ENCODE assay signal across 8 cellular contexts in genomic region chr10:112565434-112566053, GRCh38.
A peak's percentile ranks its signal among the peaks of the same experiment; 100 is the strongest.
DNase-seq lines count a peak whose midpoint lies in the region; ATAC-seq, FAIRE-seq and TF ChIP-seq lines count a peak whose summit lies in the region.

No MANE protein-coding gene starts in this region.

- H3K4me3 ChIP-seq in brain microvascular endothelial cell (ENCODE audit: low read depth, low read length) (no peak overlapping the region), tibial artery (no peak overlapping the region)

- peak; percentile 70 for TF ChIP-seq CTCF in brain microvascular endothelial cell (IDR thresholded peaks at IDR 0.05; ENCODE audit: low read depth, low read length, missing control alignments)
- peak; percentile 65 to 68 for TF ChIP-seq CTCF in tibial artery (IDR thresholded peaks at IDR 0.05)

- ATAC-seq in HG03354 (IDR thresholded peaks at IDR 0.05; ENCODE audit: poor library complexity, severe bottlenecking, unreplicated experiment) (peak; percentile 62), HG02938 (IDR thresholded peaks at IDR 0.05; ENCODE audit: unreplicated experiment) (no peak)

- H3K4me1 ChIP-seq in tibial artery = peaks cover 0 to 5% (median 0%) of the 10 kb centered on the region in 4 donors

- H3K27ac ChIP-seq in brain microvascular endothelial cell (no peak overlapping the region), tibial artery (no peak overlapping the region)

- peak; percentile 78 for DNase-seq in DMS53 treated with DMSO at 0.1 percent for 48 hours (lab: John Stamatoyannopoulos, UW; ENCODE audit: unreplicated experiment)
- DNase-seq in NCI-H748 treated with DMSO at 0.1 percent for 48 hours (lab: John Stamatoyannopoulos, UW) = peak; percentile 33
- peak; percentile 85 for DNase-seq in brain microvascular endothelial cell
- peak in 1 of 2 donors; percentile 23 for DNase-seq in tibial artery
- DNase-seq in 8988T = no peak

- H3K36me3 ChIP-seq in brain microvascular endothelial cell (replicated peaks) (no peaks in the 10 kb centered on the region), tibial artery (no peaks in the 10 kb centered on the region)

- H3K27me3 ChIP-seq in brain microvascular endothelial cell (replicated peaks) (no peaks in the 10 kb centered on the region), tibial artery (no peaks in the 10 kb centered on the region)

- peak; percentile 97 for FAIRE-seq in islet of Langerhans (lab: Jason Lieb, UNC)

- intact Hi-C loops in tibial artery (cut with DNase I; ENCODE audit: low total_unique reads) = loop anchor here (10.0 kb wide), 2 partner anchors 559 to 819 kb away; no protein-coding TSS in a partner anchor

- in situ Hi-C loops in brain microvascular endothelial cell (cut with HindIII; ENCODE audit: low pct_ligation_motif_present, low sequenced_read_pairs) = no loop called here

- H3K9me3 ChIP-seq in tibial artery = no peaks in the 10 kb centered on the region
